In genomic region chr14:91728616-91729183, GRCh38 we compare ENCODE assay signal across 23 cellular contexts. TPM values are rescaled to one million over a fixed set of nuclear protein-coding genes. Genes with fewer than 3 reads are reported as not detected.
A peak's percentile ranks its signal among the peaks of the same experiment; 100 is the strongest.
DNase-seq lines count a peak whose midpoint lies in the region; ATAC-seq, FAIRE-seq and TF ChIP-seq lines count a peak whose summit lies in the region.
"Had no signal": no experiment of that assay in that cellular context is flagged by ENCODE, and none has a peak within 500 bp of the region (broad histone marks: within the 10 kb centered on the region; RNA-seq: fewer than 3 reads in every experiment).

No MANE protein-coding gene starts in this region.

- no peak overlapping the region for H3K27ac ChIP-seq in astrocyte (ENCODE audit: low read depth, low read length)
- H3K27ac ChIP-seq: 22Rv1, KMS-11, Peyer's patch had no signal

- no peak overlapping the region for H3K4me3 ChIP-seq in astrocyte (ENCODE audit: insufficient read depth, low read depth, low read length)
- H3K4me3 ChIP-seq: GM23338, MG63, Peyer's patch had no signal

- no peaks in the 10 kb centered on the region for H3K9me3 Mint-ChIP-seq in astrocyte (ENCODE audit: unreplicated experiment)
- no peaks in the 10 kb centered on the region for H3K9me3 Mint-ChIP-seq in stimulated activated naive CD8-positive, alpha-beta T cell treated with anti-CD3 and anti-CD28 coated beads, Interleukin-15, Interleukin-2, amounts not matched to agents 100 ng/mL and 50 ng/mL, for 24 hours
- H3K9me3 Mint-ChIP-seq: GM23338 had no signal

- H3K4me1 Mint-ChIP-seq in astrocyte (ENCODE audit: low read depth, unreplicated experiment): peaks cover 7% of the 10 kb centered on the region
- peaks cover 16% of the 10 kb centered on the region for H3K4me1 Mint-ChIP-seq in stimulated activated naive CD8-positive, alpha-beta T cell treated with anti-CD3 and anti-CD28 coated beads, Interleukin-15, Interleukin-2, amounts not matched to agents 100 ng/mL and 50 ng/mL, for 24 hours (ENCODE audit: low read depth)
- H3K4me1 Mint-ChIP-seq: GM23338 had no signal

- H3K36me3 Mint-ChIP-seq in astrocyte (ENCODE audit: low read depth, unreplicated experiment): no peaks in the 10 kb centered on the region
- no peaks in the 10 kb centered on the region for H3K36me3 Mint-ChIP-seq in stimulated activated naive CD8-positive, alpha-beta T cell treated with anti-CD3 and anti-CD28 coated beads, Interleukin-15, Interleukin-2, amounts not matched to agents 100 ng/mL and 50 ng/mL, for 24 hours (ENCODE audit: low read depth)

- no peak overlapping the region for H3K9ac ChIP-seq in astrocyte (ENCODE audit: low read length)
- H3K9ac ChIP-seq: KMS-11 had no signal

- H3K27me3 ChIP-seq in astrocyte (ENCODE audit: insufficient read depth, low read length): no peaks in the 10 kb centered on the region
- H3K27me3 ChIP-seq: MG63, Peyer's patch had no signal

- H3K27me3 Mint-ChIP-seq in astrocyte (ENCODE audit: low read depth, unreplicated experiment): no peaks in the 10 kb centered on the region
- H3K27me3 Mint-ChIP-seq in stimulated activated naive CD8-positive, alpha-beta T cell treated with anti-CD3 and anti-CD28 coated beads, Interleukin-15, Interleukin-2, amounts not matched to agents 100 ng/mL and 50 ng/mL, for 24 hours: no peaks in the 10 kb centered on the region

- no peak overlapping the region for H3K27ac Mint-ChIP-seq in astrocyte (ENCODE audit: unreplicated experiment)
- peak overlapping the region; percentile 13 for H3K27ac Mint-ChIP-seq in stimulated activated naive CD8-positive, alpha-beta T cell treated with anti-CD3 and anti-CD28 coated beads, Interleukin-15, Interleukin-2, amounts not matched to agents 100 ng/mL and 50 ng/mL, for 24 hours
- H3K27ac Mint-ChIP-seq: GM23338 had no signal

- peak; percentile 41 for FAIRE-seq in astrocyte (lab: Jason Lieb, UNC)
- FAIRE-seq: GM12892, GM19239 had no signal

- no peak for TF ChIP-seq CTCF in astrocyte (IDR thresholded peaks at IDR 0.05; ENCODE audit: insufficient read depth, low read depth, low read length)

- H3K36me3 ChIP-seq in astrocyte (ENCODE audit: insufficient read depth, low read length): no peaks in the 10 kb centered on the region
- H3K36me3 ChIP-seq: MG63, Peyer's patch had no signal

- no peaks in the 10 kb centered on the region for H3K79me2 ChIP-seq in astrocyte (ENCODE audit: insufficient read depth, low read length)

- H3K4me2 ChIP-seq in astrocyte (ENCODE audit: low read length): no peak overlapping the region
- H3K4me2 ChIP-seq: GM23338, KMS-11 had no signal

- no peak overlapping the region for H2AFZ ChIP-seq in astrocyte (ENCODE audit: low read depth, low read length)
- H2AFZ ChIP-seq: GM23338 had no signal

- no peaks in the 10 kb centered on the region for H4K20me1 ChIP-seq in astrocyte (ENCODE audit: insufficient read depth, low read length)

- H3K9me3 ChIP-seq in astrocyte (ENCODE audit: insufficient read depth, low read depth, low read length): no peaks in the 10 kb centered on the region
- H3K9me3 ChIP-seq: Caco-2, MG63, Peyer's patch had no signal

- no peak overlapping the region for H3K4me3 Mint-ChIP-seq in astrocyte (ENCODE audit: unreplicated experiment)
- no peak overlapping the region for H3K4me3 Mint-ChIP-seq in stimulated activated naive CD8-positive, alpha-beta T cell treated with anti-CD3 and anti-CD28 coated beads, Interleukin-15, Interleukin-2, amounts not matched to agents 100 ng/mL and 50 ng/mL, for 24 hours
- H3K4me3 Mint-ChIP-seq: GM23338 had no signal

- DNase-seq in activated CD4-positive, alpha-beta T cell treated with anti-CD3 and anti-CD28 coated beads for 48 hours: peak; percentile 13
- DNase-seq in activated CD4-positive, alpha-beta T cell treated with anti-CD3 and anti-CD28 coated beads for 1 hour: no peak
- DNase-seq in GM04503 (ENCODE audit: low read depth) (peak; percentile 27), astrocyte (ENCODE audit: low read depth) (no peak), RKO (ENCODE audit: low spot score) (no peak), H4 (ENCODE audit: low spot score) (no peak)
- DNase-seq: AML-193, Caco-2, DMS53, MG63, NCI-H2029, NCI-H2171 treated with DMSO at 0.1 percent for 48 hours, Peyer's patch, SHP77 had no signal

- no peak for ATAC-seq in HG03045 (IDR thresholded peaks at IDR 0.05; ENCODE audit: unreplicated experiment)
- ATAC-seq: GM23338, SK-N-SH treated with all-trans-retinoic acid at 6 μM for 48 hours had no signal

- no peaks in the 10 kb centered on the region for H3K4me1 ChIP-seq in astrocyte (ENCODE audit: insufficient read depth, low read length)
- H3K4me1 ChIP-seq: Peyer's patch had no signal

RNA-seq across cellular contexts. Expression of gene CATSPERB, which starts 3.2 kb away (rescaled TPM):
- 0.11 TPM in 1 of 2 replicates, not detected in the other for total RNA-seq in astrocyte
- 0.06 TPM in 1 of 2 replicates, not detected in the other for total RNA-seq in H4 (2014; rRNA removed; shearing (Covaris generic))
- total RNA-seq: G401 had no signal

Comparison
In these comparisons a context has a peak if more than half of its experiments do, and no peak if none do; other contexts are left out.
1. DNase-seq: peak in activated CD4-positive, alpha-beta T cell treated with anti-CD3 and anti-CD28 coated beads for 48 hours (single experiment) and GM04503 (single experiment); none in activated CD4-positive, alpha-beta T cell treated with anti-CD3 and anti-CD28 coated beads for 1 hour (single experiment), astrocyte (single experiment), RKO (single experiment) and H4 (single experiment).